Comparison of ENCODE assay signal across 23 cellular contexts in genomic region chr3:13286873-13287272, GRCh38.
A peak's percentile ranks its signal among the peaks of the same experiment; 100 is the strongest.
DNase-seq lines count a peak whose midpoint lies in the region; ATAC-seq, FAIRE-seq and TF ChIP-seq lines count a peak whose summit lies in the region.
"Had no signal": no experiment of that assay in that cellular context is flagged by ENCODE, and none has a peak within 500 bp of the region (broad histone marks: within the 10 kb centered on the region; RNA-seq: fewer than 3 reads in every experiment).

No MANE protein-coding gene starts in this region.

- in situ Hi-C loops in K562 (cut with MboI): no loop called here

- WGBS in K562 (ENCODE audit: insufficient coverage, low coverage, missing lambda C conversion rate): 0% methylated on average over 2 of the region's 2 CpGs

- no peak overlapping the region for H3K4me3 ChIP-seq in Karpas-422 (ENCODE audit: low read length)
- no peak overlapping the region for H3K4me3 ChIP-seq in K562
- no peak overlapping the region for H3K4me3 ChIP-seq in CD8-positive, alpha-beta memory T cell (ENCODE audit: low read length)
- H3K4me3 ChIP-seq: BLaER1 had no signal

- H3K4me2 ChIP-seq in Karpas-422 (ENCODE audit: low read depth, low read length, poor library complexity, severe bottlenecking): no peak overlapping the region
- H3K4me2 ChIP-seq in K562 (ENCODE audit: insufficient read depth, low read length): no peak overlapping the region

- H4K20me1 ChIP-seq in Karpas-422 (ENCODE audit: insufficient read depth, low read depth, low read length): no peaks in the 10 kb centered on the region
- H4K20me1 ChIP-seq in K562 (replicated peaks; ENCODE audit: control insufficient read depth, insufficient read depth, low read length): no peaks in the 10 kb centered on the region

- H3K9me2 ChIP-seq in Karpas-422 (replicated peaks; ENCODE audit: insufficient read depth, low read length): no peaks in the 10 kb centered on the region

- peaks cover under 1% of the 10 kb centered on the region for H3K4me1 Mint-ChIP-seq in nephron progenitor cell
- H3K4me1 Mint-ChIP-seq in CD8-positive, alpha-beta memory T cell: peaks cover 0 to 9% (median 4%) of the 10 kb centered on the region in 3 donors

- peaks cover 10% of the 10 kb centered on the region for H3K36me3 Mint-ChIP-seq in nephron progenitor cell (ENCODE audit: low read depth)
- peaks cover 0 to 18% (median 3%) of the 10 kb centered on the region in 3 donors for H3K36me3 Mint-ChIP-seq in CD8-positive, alpha-beta memory T cell
- H3K36me3 Mint-ChIP-seq: CD4-positive, CD25-positive, alpha-beta regulatory T cell had no signal

- DNase-seq in Karpas-422 (no peak), K562 (ENCODE audit: extremely low read depth in 1 of 4, low spot score in 3 of 4) (no peak), nephron progenitor cell (no peak), germinal center (ENCODE audit: low spot score) (no peak)
- no peak for DNase-seq in CD8-positive, alpha-beta memory T cell
- DNase-seq: 8988T; ACHN; BE2C; C1 segment of cervical spinal cord; Caco-2; Calu3; CD4-positive, alpha-beta memory T cell; CD4-positive, CD25-positive, alpha-beta regulatory T cell; DMS79 treated with DMSO at 0.1 percent for 48 hours; GF-D8 had no signal

- H3K9ac ChIP-seq in Karpas-422 (ENCODE audit: low read length) (no peak overlapping the region), K562 (ENCODE audit: insufficient read depth in 1 of 2, low read depth in 2 of 2, low read length in 2 of 2) (no peak overlapping the region)
- H3K9ac ChIP-seq: BLaER1 had no signal

- H3K9me3 ChIP-seq in Karpas-422 (ENCODE audit: low read length) (peaks cover 10% of the 10 kb centered on the region), K562 (replicated peaks; ENCODE audit: control insufficient read depth, insufficient read depth, low read depth, low read length) (peaks cover 11% of the 10 kb centered on the region)
- peaks cover 6% of the 10 kb centered on the region for H3K9me3 ChIP-seq in CD8-positive, alpha-beta memory T cell (ENCODE audit: low read length)
- H3K9me3 ChIP-seq: BE2C had no signal

- intact Hi-C loops in K562 (cut with micrococcal nuclease): loop anchor here (10.0 kb wide), 1 partner anchor 368 kb away; no protein-coding TSS in a partner anchor

- H3K4me1 ChIP-seq in Karpas-422 (ENCODE audit: low read length) (peaks cover 47% of the 10 kb centered on the region), K562 (replicated peaks in 1 of 2; ENCODE audit: control insufficient read depth in 2 of 2, insufficient read depth in 2 of 2, low read length in 2 of 2) (peaks cover 6 to 15% of the 10 kb centered on the region in 2 experiments; a peak in 4 of 5 replicates)
- peaks cover 4% of the 10 kb centered on the region for H3K4me1 ChIP-seq in CD8-positive, alpha-beta memory T cell (ENCODE audit: insufficient read depth, low read length)
- H3K4me1 ChIP-seq: BE2C, Caco-2 had no signal

- peaks cover 25% of the 10 kb centered on the region for H3K79me2 ChIP-seq in Karpas-422 (ENCODE audit: low read length)
- no peaks in the 10 kb centered on the region for H3K79me2 ChIP-seq in K562 (ENCODE audit: control insufficient read depth, insufficient read depth, low read length)

- POLR2A ChIA-PET in K562 (lab: Yijun Ruan, JAX): no interaction called here
- POLR2A ChIA-PET in CD8-positive, alpha-beta memory T cell (lab: Charles Lee): no interaction called here

- H2AFZ ChIP-seq in Karpas-422 (ENCODE audit: low read length) (no peak overlapping the region), K562 (ENCODE audit: low read depth, low read length) (no peak overlapping the region)

- BruUV-seq in K562 (replicated peaks; lab: Mats Ljungman, UMichigan): no TSS peak

- no peak overlapping the region for H3K4me3 Mint-ChIP-seq in nephron progenitor cell
- H3K4me3 Mint-ChIP-seq in CD8-positive, alpha-beta memory T cell: no peak overlapping the region
- H3K4me3 Mint-ChIP-seq: CD14-positive monocyte; CD4-positive, CD25-positive, alpha-beta regulatory T cell had no signal

- CTCF ChIA-PET in K562 (lab: Yijun Ruan, JAX; ENCODE audit: low intra/inter-chr PET ratio): interaction anchor here (0.5 kb wide), 1 partner anchor 361 kb away, joined by 5 read pairs; no protein-coding TSS in a partner anchor
- CTCF ChIA-PET in CD8-positive, alpha-beta memory T cell (lab: Charles Lee): no interaction called here

- H3K27ac ChIP-seq in Karpas-422 (ENCODE audit: low read length): peak overlapping the region; percentile 83; the same call in 1 of the 2 replicates
- no peak overlapping the region for H3K27ac ChIP-seq in K562 (ENCODE audit: extremely low read depth, low read depth, low read length)
- no peak overlapping the region for H3K27ac ChIP-seq in CD8-positive, alpha-beta memory T cell (ENCODE audit: low read depth, low read length)
- H3K27ac ChIP-seq: BLaER1 had no signal

- no peak for TF ChIP-seq POLR2A in K562 (conservative IDR thresholded peaks at IDR 0.05)

- no peaks in the 10 kb centered on the region for H3K27me3 ChIP-seq in Karpas-422 (ENCODE audit: low read length)
- peaks cover 27 to 38% of the 10 kb centered on the region in 2 experiments for H3K27me3 ChIP-seq in K562 (ENCODE audit: control insufficient read depth in 2 of 2, insufficient read depth in 2 of 2, low read length in 2 of 2)
- H3K27me3 ChIP-seq in CD8-positive, alpha-beta memory T cell (ENCODE audit: insufficient read depth, low read length, poor library complexity, severe bottlenecking): peaks cover 29% of the 10 kb centered on the region
- H3K27me3 ChIP-seq: BE2C had no signal

- no peak for FAIRE-seq in K562 (lab: Jason Lieb, UNC)
- FAIRE-seq: A204.1, D721Med, G401.6, GM12891, GM19239 had no signal

- peaks cover 20% of the 10 kb centered on the region for H3K36me3 ChIP-seq in Karpas-422 (ENCODE audit: insufficient read depth, low read length)
- no peaks in the 10 kb centered on the region for H3K36me3 ChIP-seq in K562 (ENCODE audit: control insufficient read depth, insufficient read depth, low read length)
- no peaks in the 10 kb centered on the region for H3K36me3 ChIP-seq in CD8-positive, alpha-beta memory T cell (ENCODE audit: insufficient read depth, low read length)
- H3K36me3 ChIP-seq: BE2C had no signal

- no peak for TF ChIP-seq EP300 in K562 (IDR thresholded peaks at IDR 0.05; ENCODE audit: low read length)

- peaks cover 49% of the 10 kb centered on the region for H3K27me3 Mint-ChIP-seq in nephron progenitor cell (ENCODE audit: low read depth, poor library complexity)
- H3K27me3 Mint-ChIP-seq in CD8-positive, alpha-beta memory T cell: peaks cover 41 to 62% of the 10 kb centered on the region in 2 donors

- peak overlapping the region; percentile 20 for H3K27ac Mint-ChIP-seq in nephron progenitor cell
- H3K27ac Mint-ChIP-seq in CD8-positive, alpha-beta memory T cell: no peak overlapping the region
- H3K27ac Mint-ChIP-seq: CD4-positive, CD25-positive, alpha-beta regulatory T cell had no signal

- TF ChIP-seq CTCF in K562 (IDR thresholded peaks at IDR 0.05 in 2 of 3, conservative IDR thresholded peaks at IDR 0.05 in 1 of 3; ENCODE audit: insufficient read depth in 2 of 3, low read depth in 1 of 3, low read length in 3 of 3) (no peak), nephron progenitor cell (IDR thresholded peaks at IDR 0.05) (no peak)

- H3K9me3 Mint-ChIP-seq in nephron progenitor cell: peaks cover 45% of the 10 kb centered on the region
- H3K9me3 Mint-ChIP-seq in CD8-positive, alpha-beta memory T cell: peaks cover 11 to 31% (median 28%) of the 10 kb centered on the region in 5 donors

- TF ChIP-seq RAD21 in K562 (CRISPR knock-in tag; conservative IDR thresholded peaks at IDR 0.05 in 1 of 2, IDR thresholded peaks at IDR 0.05 in 1 of 2): no peak

- ATAC-seq in K562 (no peak), HG03175 (IDR thresholded peaks at IDR 0.05; ENCODE audit: unreplicated experiment) (no peak)

- H3K9me1 ChIP-seq in K562 (ENCODE audit: control insufficient read depth, insufficient read depth, low read length): no peaks in the 10 kb centered on the region

TF ChIP-seq in K562, 482 proteins besides CTCF, POLR2A, EP300 and RAD21:
- TF ChIP-seq HEY1 (CRISPR knock-in tag; IDR thresholded peaks at IDR 0.05; ENCODE audit: borderline replicate concordance) (no peak), HNRNPH1 (optimal IDR thresholded peaks at IDR 0.05; ENCODE audit: low read depth, low read length) (no peak), ESRRA (IDR thresholded peaks at IDR 0.05; ENCODE audit: borderline replicate concordance, low read depth) (no peak), ETS2 (tag; IDR thresholded peaks at IDR 0.05; ENCODE audit: borderline replicate concordance, poor library complexity, severe bottlenecking) (no peak), ZNF668 (CRISPR knock-in tag; IDR thresholded peaks at IDR 0.05) (no peak), POLR2B (IDR thresholded peaks at IDR 0.05; ENCODE audit: low read depth, partially characterized antibody) (no peak), ZFP1 (CRISPR knock-in tag; IDR thresholded peaks at IDR 0.05) (peak; percentile 89), PCBP2 (IDR thresholded peaks at IDR 0.05; ENCODE audit: low read depth, low read length, poor library complexity, severe bottlenecking) (no peak), CBX3 (IDR thresholded peaks at IDR 0.05; ENCODE audit: borderline replicate concordance in 1 of 2, low read length in 2 of 2) (0 out of 3 replicates have a peak, but pooled peaks of 1 of the 2 experiments have one; percentile 58)
